ENCODE assay signal across 8 cellular contexts in the genomic region with DNA sequence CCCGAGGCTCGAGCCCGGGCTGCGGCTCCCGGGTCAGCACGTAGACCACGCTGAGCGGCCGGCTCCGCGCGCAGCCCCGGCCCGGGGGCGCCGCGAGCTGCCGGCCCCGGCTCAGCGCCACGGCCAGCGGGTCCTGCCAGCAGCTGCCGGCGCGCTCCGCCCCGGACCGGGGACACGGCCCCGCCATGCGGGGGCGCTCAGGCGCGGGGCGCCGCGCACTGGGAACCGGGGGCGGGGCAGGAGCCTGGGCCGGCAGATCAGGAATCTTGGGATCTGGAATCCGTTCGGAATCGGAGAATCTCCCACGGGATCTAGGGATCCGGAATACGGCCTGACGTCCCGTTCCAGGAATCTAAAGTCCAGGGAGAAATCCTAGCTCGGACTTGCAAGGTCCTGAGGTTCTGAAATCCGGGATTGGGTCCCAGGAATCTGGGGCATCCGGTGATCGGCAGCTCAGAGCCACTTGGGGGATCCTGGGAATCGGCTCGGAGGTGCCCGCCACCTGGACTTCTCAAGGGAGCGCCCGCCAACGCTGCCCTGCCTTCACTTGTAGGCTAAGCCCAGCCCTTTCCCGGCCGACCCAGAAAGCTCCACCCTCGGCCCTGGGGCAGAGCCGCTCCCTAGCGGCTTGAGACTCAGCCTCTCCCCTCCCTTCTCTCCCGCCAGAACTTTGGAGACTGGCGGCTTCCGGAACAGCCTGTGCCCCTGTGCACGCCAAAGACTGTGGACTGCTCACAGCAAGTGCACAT. TPM values are rescaled to one million over a fixed set of nuclear protein-coding genes. Genes with fewer than 3 reads are reported as not detected.
DNase-seq lines count a peak whose midpoint lies in the region; ATAC-seq and TF ChIP-seq lines count a peak whose summit lies in the region.

A gene with protein sequence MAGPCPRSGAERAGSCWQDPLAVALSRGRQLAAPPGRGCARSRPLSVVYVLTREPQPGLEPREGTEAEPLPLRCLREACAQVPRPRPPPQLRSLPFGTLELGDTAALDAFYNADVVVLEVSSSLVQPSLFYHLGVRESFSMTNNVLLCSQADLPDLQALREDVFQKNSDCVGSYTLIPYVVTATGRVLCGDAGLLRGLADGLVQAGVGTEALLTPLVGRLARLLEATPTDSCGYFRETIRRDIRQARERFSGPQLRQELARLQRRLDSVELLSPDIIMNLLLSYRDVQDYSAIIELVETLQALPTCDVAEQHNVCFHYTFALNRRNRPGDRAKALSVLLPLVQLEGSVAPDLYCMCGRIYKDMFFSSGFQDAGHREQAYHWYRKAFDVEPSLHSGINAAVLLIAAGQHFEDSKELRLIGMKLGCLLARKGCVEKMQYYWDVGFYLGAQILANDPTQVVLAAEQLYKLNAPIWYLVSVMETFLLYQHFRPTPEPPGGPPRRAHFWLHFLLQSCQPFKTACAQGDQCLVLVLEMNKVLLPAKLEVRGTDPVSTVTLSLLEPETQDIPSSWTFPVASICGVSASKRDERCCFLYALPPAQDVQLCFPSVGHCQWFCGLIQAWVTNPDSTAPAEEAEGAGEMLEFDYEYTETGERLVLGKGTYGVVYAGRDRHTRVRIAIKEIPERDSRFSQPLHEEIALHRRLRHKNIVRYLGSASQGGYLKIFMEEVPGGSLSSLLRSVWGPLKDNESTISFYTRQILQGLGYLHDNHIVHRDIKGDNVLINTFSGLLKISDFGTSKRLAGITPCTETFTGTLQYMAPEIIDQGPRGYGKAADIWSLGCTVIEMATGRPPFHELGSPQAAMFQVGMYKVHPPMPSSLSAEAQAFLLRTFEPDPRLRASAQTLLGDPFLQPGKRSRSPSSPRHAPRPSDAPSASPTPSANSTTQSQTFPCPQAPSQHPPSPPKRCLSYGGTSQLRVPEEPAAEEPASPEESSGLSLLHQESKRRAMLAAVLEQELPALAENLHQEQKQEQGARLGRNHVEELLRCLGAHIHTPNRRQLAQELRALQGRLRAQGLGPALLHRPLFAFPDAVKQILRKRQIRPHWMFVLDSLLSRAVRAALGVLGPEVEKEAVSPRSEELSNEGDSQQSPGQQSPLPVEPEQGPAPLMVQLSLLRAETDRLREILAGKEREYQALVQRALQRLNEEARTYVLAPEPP (N-terminal part only) (minus strand): TSS at position 551 of the 749 bp plus-strand sequence. CDS start 364 bp downstream, at position 187.

- H3K36me3 Mint-ChIP-seq in endothelial cell (ENCODE audit: low read depth, unreplicated experiment) = peaks cover 13% of the 10 kb centered on the region

- DNase-seq in ELF-1 (ENCODE audit: low read depth, low spot score) = peak; percentile 90
- peak; percentile 69 for DNase-seq in NCI-H2227 treated with DMSO at 0.1 percent for 48 hours (lab: John Stamatoyannopoulos, UW)
- peak; percentile 68 to 76 for DNase-seq in activated CD4-positive, alpha-beta T cell treated with anti-CD3 and anti-CD28 coated beads, Interleukin-2, amount 50 U/mL, for 48 hours
- DNase-seq in endothelial cell (ENCODE audit: low spot score) = peak; percentile 79
- DNase-seq in medulla oblongata (ENCODE audit: extremely low spot score) = peak; percentile 58
- peak; percentile 29 for DNase-seq in stimulated activated naive CD4-positive, alpha-beta T cell treated with Interleukin-2 at 50 U/mL for 16 hours (lab: John Stamatoyannopoulos, UW)
- no peak for DNase-seq in NCI-H1092 treated with DMSO at 0.1 percent for 48 hours (lab: John Stamatoyannopoulos, UW)

- ATAC-seq in HG02798 (IDR thresholded peaks at IDR 0.05; ENCODE audit: poor library complexity, unreplicated experiment) = peak; percentile 47

- H3K27ac Mint-ChIP-seq in endothelial cell (ENCODE audit: unreplicated experiment) = peak within 1 kb of the TSS; percentile 42

- peak within 1 kb of the TSS; percentile 91 for H3K4me3 Mint-ChIP-seq in endothelial cell (ENCODE audit: unreplicated experiment)

- H3K9me3 Mint-ChIP-seq in endothelial cell (ENCODE audit: unreplicated experiment) = no peaks in the 10 kb centered on the region

- TF ChIP-seq CTCF in endothelial cell (IDR thresholded peaks at IDR 0.05; ENCODE audit: unreplicated experiment) = no peak

- H3K27me3 Mint-ChIP-seq in endothelial cell (ENCODE audit: unreplicated experiment) = peaks cover 14% of the 10 kb centered on the region

- peaks cover 24% of the 10 kb centered on the region for H3K4me1 Mint-ChIP-seq in endothelial cell (ENCODE audit: unreplicated experiment)

RNA-seq across cellular contexts. Expression of the gene that starts here (rescaled TPM):
- 35.7 TPM for total RNA-seq in endothelial cell (ENCODE audit: unreplicated experiment)
